ENCODE assay signal across 18 cellular contexts in the genomic region with DNA sequence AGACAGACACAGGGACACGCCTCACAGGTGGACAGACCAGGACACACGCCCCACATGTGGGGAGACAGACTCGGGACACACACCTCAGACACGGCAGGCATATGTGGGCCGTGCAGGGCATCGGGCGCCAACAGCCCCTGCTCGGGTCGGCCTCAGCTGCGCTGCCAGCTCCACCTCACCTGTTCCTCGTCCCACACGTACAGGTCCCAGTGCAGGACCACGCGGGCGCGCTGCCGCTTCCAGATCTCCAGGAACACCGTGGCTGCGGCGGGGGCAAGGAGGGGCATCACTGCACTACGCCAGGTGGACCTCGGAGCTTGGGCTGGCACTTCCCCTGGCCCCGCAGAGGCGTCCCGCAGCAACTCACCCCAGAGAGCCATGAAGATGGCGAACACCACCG. TPM values are rescaled to one million over a fixed set of nuclear protein-coding genes. Genes with fewer than 3 reads are reported as not detected.
DNase-seq lines count a peak whose midpoint lies in the region; ATAC-seq, FAIRE-seq and TF ChIP-seq lines count a peak whose summit lies in the region.
"Had no signal": no experiment of that assay in that cellular context is flagged by ENCODE, and none has a peak within 500 bp of the region (broad histone marks: within the 10 kb centered on the region; RNA-seq: fewer than 3 reads in every experiment).

No MANE protein-coding gene starts in this region.

- ATAC-seq in left cardiac atrium: no peak
- ATAC-seq in K562: no peak
- ATAC-seq in stimulated activated effector memory CD8-positive, alpha-beta T cell treated with anti-CD3 and anti-CD28 coated beads, Interleukin-12 subunit alpha, Interleukin-12 subunit beta, amount 100 ng/mL, for 72 hours: peak; percentile 18

- no peak for FAIRE-seq in K562 (lab: Jason Lieb, UNC)

- H3K18ac ChIP-seq in mesenchymal stem cell (ENCODE audit: low read depth in 1 of 2, low read length in 2 of 2): no peak overlapping the region

- no peaks in the 10 kb centered on the region for H3K9me1 ChIP-seq in K562 (ENCODE audit: control insufficient read depth, insufficient read depth, low read length)

- H3K4me1 ChIP-seq in right atrium auricular region (no peaks in the 10 kb centered on the region), K562 (replicated peaks in 1 of 2; ENCODE audit: control insufficient read depth in 2 of 2, insufficient read depth in 2 of 2, low read length in 2 of 2) (peaks cover 0 to 38% of the 10 kb centered on the region in 2 experiments; a peak in 2 of 5 replicates), mesenchymal stem cell (ENCODE audit: control insufficient read depth, insufficient read depth, low read depth, low read length) (peaks cover 4% of the 10 kb centered on the region), OCI-LY7 (ENCODE audit: insufficient read depth, low read length, poor library complexity, severe bottlenecking) (no peaks in the 10 kb centered on the region)
- H3K4me1 ChIP-seq: BE2C had no signal

- TF ChIP-seq POLR2A in K562 (conservative IDR thresholded peaks at IDR 0.05): no peak

- no peak overlapping the region for H3K27ac ChIP-seq in right atrium auricular region
- H3K27ac ChIP-seq in K562 (ENCODE audit: extremely low read depth, low read depth, low read length): no peak overlapping the region
- H3K27ac ChIP-seq in mesenchymal stem cell (ENCODE audit: low read length, poor library complexity, severe bottlenecking): no peak overlapping the region
- no peak overlapping the region for H3K27ac ChIP-seq in OCI-LY7 (ENCODE audit: low read depth, low read length, poor library complexity, severe bottlenecking)
- H3K27ac ChIP-seq: RWPE1 had no signal

- H3K36me3 Mint-ChIP-seq in stimulated activated effector memory CD8-positive, alpha-beta T cell treated with anti-CD3 and anti-CD28 coated beads, Interleukin-12 subunit alpha, Interleukin-12 subunit beta, amount 100 ng/mL, for 72 hours: peaks cover 4% of the 10 kb centered on the region

- H3K27me3 ChIP-seq in right atrium auricular region (no peaks in the 10 kb centered on the region), K562 (ENCODE audit: control insufficient read depth in 2 of 2, insufficient read depth in 2 of 2, low read length in 2 of 2) (no peaks in the 10 kb centered on the region), mesenchymal stem cell (ENCODE audit: control insufficient read depth in 1 of 2, insufficient read depth in 1 of 2, low read length in 2 of 2) (peaks cover 0 to 43% of the 10 kb centered on the region in 2 experiments)

- H3K79me1 ChIP-seq in mesenchymal stem cell (replicated peaks; ENCODE audit: low read length, poor library complexity, severe bottlenecking): no peaks in the 10 kb centered on the region

- no peak overlapping the region for H3K4ac ChIP-seq in mesenchymal stem cell (ENCODE audit: low read depth in 1 of 2, low read length in 2 of 2)

- no peak overlapping the region for H2AK5ac ChIP-seq in mesenchymal stem cell (ENCODE audit: low read length, severe bottlenecking)

- no peak overlapping the region for H2BK12ac ChIP-seq in mesenchymal stem cell (ENCODE audit: low read length in 2 of 2)

- no peak overlapping the region for H3K4me3 Mint-ChIP-seq in stimulated activated effector memory CD8-positive, alpha-beta T cell treated with anti-CD3 and anti-CD28 coated beads, Interleukin-12 subunit alpha, Interleukin-12 subunit beta, amount 100 ng/mL, for 72 hours
- H3K4me3 Mint-ChIP-seq: CD4-positive, CD25-positive, alpha-beta regulatory T cell; H9 had no signal

- no peak for TF ChIP-seq RAD21 in K562 (CRISPR knock-in tag; conservative IDR thresholded peaks at IDR 0.05 in 1 of 2, IDR thresholded peaks at IDR 0.05 in 1 of 2)

- H3K4me3 ChIP-seq in right atrium auricular region (no peak overlapping the region), K562 (no peak overlapping the region), mesenchymal stem cell (ENCODE audit: insufficient read depth in 1 of 2, low read depth in 1 of 2, low read length in 2 of 2) (no peak overlapping the region), OCI-LY7 (ENCODE audit: low read depth, low read length, poor library complexity, severe bottlenecking) (no peak overlapping the region)

- POLR2A ChIA-PET in K562 (lab: Yijun Ruan, JAX): interaction anchor here (0.7 kb wide), 1 partner anchor 585 kb away, joined by 3 read pairs; no protein-coding TSS in a partner anchor
- POLR2A ChIA-PET in OCI-LY7 (lab: Charles Lee): no interaction called here

- H3K14ac ChIP-seq in mesenchymal stem cell (ENCODE audit: low read length in 2 of 2): no peak overlapping the region

- no peaks in the 10 kb centered on the region for H3K4me1 Mint-ChIP-seq in stimulated activated effector memory CD8-positive, alpha-beta T cell treated with anti-CD3 and anti-CD28 coated beads, Interleukin-12 subunit alpha, Interleukin-12 subunit beta, amount 100 ng/mL, for 72 hours

- CTCF ChIA-PET in K562 (lab: Yijun Ruan, JAX; ENCODE audit: low intra/inter-chr PET ratio) (no interaction called here), OCI-LY7 (lab: Charles Lee; ENCODE audit: unreplicated experiment) (no interaction called here)

- H4K8ac ChIP-seq in mesenchymal stem cell (ENCODE audit: low read length): no peak overlapping the region

- TF ChIP-seq EP300 in K562 (IDR thresholded peaks at IDR 0.05; ENCODE audit: low read length): no peak

- no peak overlapping the region for H3K27ac Mint-ChIP-seq in stimulated activated effector memory CD8-positive, alpha-beta T cell treated with anti-CD3 and anti-CD28 coated beads, Interleukin-12 subunit alpha, Interleukin-12 subunit beta, amount 100 ng/mL, for 72 hours

- no peaks in the 10 kb centered on the region for H3K9me2 ChIP-seq in OCI-LY7 (ENCODE audit: insufficient read depth, low read length)

- peak overlapping the region; percentile 80 for H2BK15ac ChIP-seq in mesenchymal stem cell (ENCODE audit: low read depth, poor library complexity, severe bottlenecking)

- H2AFZ ChIP-seq in K562 (ENCODE audit: low read depth, low read length) (no peak overlapping the region), mesenchymal stem cell (ENCODE audit: low read depth, low read length) (no peak overlapping the region), OCI-LY7 (ENCODE audit: low read length) (no peak overlapping the region)

- H3K4me2 ChIP-seq in K562 (ENCODE audit: insufficient read depth, low read length) (no peak overlapping the region), mesenchymal stem cell (ENCODE audit: low read length, poor library complexity, severe bottlenecking) (no peak overlapping the region), OCI-LY7 (ENCODE audit: low read length) (no peak overlapping the region)

- H3K23ac ChIP-seq in mesenchymal stem cell (ENCODE audit: low read length in 2 of 2): no peak overlapping the region

- BruUV-seq in K562 (replicated peaks; lab: Mats Ljungman, UMichigan) (no TSS peak), OCI-LY7 (replicated peaks; lab: Mats Ljungman, UMichigan) (no TSS peak)

- H3K36me3 ChIP-seq in right atrium auricular region: no peaks in the 10 kb centered on the region
- H3K36me3 ChIP-seq in K562 (ENCODE audit: control insufficient read depth, insufficient read depth, low read length): no peaks in the 10 kb centered on the region
- no peaks in the 10 kb centered on the region for H3K36me3 ChIP-seq in mesenchymal stem cell (ENCODE audit: control insufficient read depth in 1 of 2, insufficient read depth in 2 of 2, low read depth in 1 of 2, low read length in 2 of 2)
- H3K36me3 ChIP-seq in OCI-LY7 (ENCODE audit: insufficient read depth, low read length): no peaks in the 10 kb centered on the region
- H3K36me3 ChIP-seq: BE2C had no signal

- H3K79me2 ChIP-seq in K562 (ENCODE audit: control insufficient read depth, insufficient read depth, low read length): no peaks in the 10 kb centered on the region
- no peaks in the 10 kb centered on the region for H3K79me2 ChIP-seq in OCI-LY7 (ENCODE audit: insufficient read depth, low read depth, low read length)

- H2BK120ac ChIP-seq in mesenchymal stem cell (ENCODE audit: low read depth, low read length): no peak overlapping the region

- H4K91ac ChIP-seq in mesenchymal stem cell (ENCODE audit: low read length): no peak overlapping the region

- H3K9me3 Mint-ChIP-seq in stimulated activated effector memory CD8-positive, alpha-beta T cell treated with anti-CD3 and anti-CD28 coated beads, Interleukin-12 subunit alpha, Interleukin-12 subunit beta, amount 100 ng/mL, for 72 hours: peaks cover 2% of the 10 kb centered on the region
- H3K9me3 Mint-ChIP-seq: H9 had no signal

- peak; percentile 15 for DNase-seq in left cardiac atrium
- DNase-seq in right atrium auricular region (ENCODE audit: low spot score): no peak
- no peak for DNase-seq in K562 (ENCODE audit: extremely low read depth in 1 of 4, low spot score in 3 of 4)
- no peak for DNase-seq in mesenchymal stem cell
- DNase-seq in stimulated activated effector memory CD8-positive, alpha-beta T cell treated with anti-CD3 and anti-CD28 coated beads, Interleukin-12 subunit alpha, Interleukin-12 subunit beta, amount 100 ng/mL, for 72 hours (ENCODE audit: low spot score in 2 of 2): no peak
- DNase-seq in OCI-LY7 (ENCODE audit: low spot score): no peak
- DNase-seq in NCI-H2029 treated with DMSO at 0.1 percent for 48 hours (lab: John Stamatoyannopoulos, UW): no peak
- DNase-seq: CD4-positive, CD25-positive, alpha-beta regulatory T cell; DMS79 treated with DMSO at 0.1 percent for 48 hours; H9; KG1; NCI-H1092; NCI-H1436; NCI-H187 treated with DMSO at 0.1 percent for 48 hours had no signal

- H4K20me1 ChIP-seq in K562 (replicated peaks; ENCODE audit: control insufficient read depth, insufficient read depth, low read length) (no peaks in the 10 kb centered on the region), OCI-LY7 (ENCODE audit: insufficient read depth, low read length) (no peaks in the 10 kb centered on the region)

- no peak overlapping the region for H2BK5ac ChIP-seq in mesenchymal stem cell (ENCODE audit: low read depth, low read length, poor library complexity, severe bottlenecking)

- TF ChIP-seq CTCF in right atrium auricular region (IDR thresholded peaks at IDR 0.05) (no peak), K562 (IDR thresholded peaks at IDR 0.05 in 2 of 3, conservative IDR thresholded peaks at IDR 0.05 in 1 of 3; ENCODE audit: insufficient read depth in 2 of 3, low read depth in 1 of 3, low read length in 3 of 3) (no peak), OCI-LY7 (conservative IDR thresholded peaks at IDR 0.05; ENCODE audit: low read length) (no peak)

- H3K9me3 ChIP-seq in right atrium auricular region: peaks cover 0 to 4% of the 10 kb centered on the region in 2 donors
- no peaks in the 10 kb centered on the region for H3K9me3 ChIP-seq in K562 (replicated peaks; ENCODE audit: control insufficient read depth, insufficient read depth, low read depth, low read length)
- H3K9me3 ChIP-seq in mesenchymal stem cell (ENCODE audit: control insufficient read depth, low read length): no peaks in the 10 kb centered on the region
- no peaks in the 10 kb centered on the region for H3K9me3 ChIP-seq in OCI-LY7 (ENCODE audit: low read length)
- H3K9me3 ChIP-seq: BE2C had no signal

- 77% methylated on average over 13 of the region's 27 CpGs for WGBS in K562 (ENCODE audit: insufficient coverage, low coverage, missing lambda C conversion rate)
- WGBS in mesenchymal stem cell: 92% methylated on average over 27 of the region's 27 CpGs

- in situ Hi-C loops in K562 (cut with MboI): no loop called here

- intact Hi-C loops in left cardiac atrium (cut with DNase I) (no loop called here), K562 (cut with micrococcal nuclease) (no loop called here), OCI-LY7 (cut with micrococcal nuclease; ENCODE audit: unreplicated experiment) (no loop called here)

- H3K9ac ChIP-seq in K562 (ENCODE audit: insufficient read depth in 1 of 2, low read depth in 2 of 2, low read length in 2 of 2): no peak overlapping the region
- no peak overlapping the region for H3K9ac ChIP-seq in mesenchymal stem cell (ENCODE audit: low read length)

RNA-seq across cellular contexts. Expression of gene ANO9, which starts 12.4 kb away (rescaled TPM):
- total RNA-seq in left cardiac atrium (1 to 10 TPM in 1 of 2 donors, under 1 TPM in 1; 0.55 to 1.6 TPM), right atrium auricular region (under 1 TPM; 0.11 to 0.75 TPM), K562 (2014; rRNA removed) (4.9 and 5.1 TPM in 2 replicates), K562 (2014; rRNA removed; fragmentation: Illumina TruSeq; extraction: Trizol) (1.0 and 1.1 TPM in 2 replicates), K562 (2015; rRNA removed; fragmentation: Illumina TruSeq; extraction: Trizol) (3.8 TPM in 2 replicates), K562 (2021) (9.3 and 14.5 TPM in 2 replicates), OCI-LY7 (2022) (27.6 and 28.2 TPM in 2 replicates)
- total RNA-seq in K562 (2011; cell fraction: chromatin; rRNA removed; ENCODE audit: low replicate concordance): 28.4 and 83.6 TPM in 2 replicates
- 54.4 and 56.8 TPM in 2 replicates for total RNA-seq in K562 (2011; cell fraction: nucleolus; rRNA removed)
- total RNA-seq in K562 (2011; cell fraction: nucleoplasm; rRNA removed): 33.9 and 40.5 TPM in 2 replicates
- polyA plus RNA-seq in K562 (2011; rRNA removed) (5.4 and 19.1 TPM in 2 replicates), K562 (2014; fragmentation: Illumina TruSeq; extraction: Trizol) (4.5 and 5.5 TPM in 2 replicates), K562 (2014; fragmentation: Nextera tagmentation; extraction: Ambion mirVana) (under 1 TPM; 0.20 to 0.27 TPM), K562 (2014; rRNA removed) (10.7 and 10.8 TPM in 2 replicates)
- 4.1 and 4.3 TPM in 2 replicates for polyA plus RNA-seq in K562 (2011; cell fraction: cytosol; rRNA removed)
- polyA plus RNA-seq in K562 (2011; cell fraction: nucleus; rRNA removed): 179 and 200 TPM in 2 replicates
- 11.4 and 33.5 TPM in 2 replicates for polyA plus RNA-seq in K562 (2012)
- polyA minus RNA-seq in K562 (2011; rRNA and poly(A)+ RNA removed): 1.3 and 1.4 TPM in 2 replicates
- 2.9 and 3.2 TPM in 2 replicates for polyA minus RNA-seq in K562 (2011; cell fraction: cytosol; rRNA and poly(A)+ RNA removed)
- polyA minus RNA-seq in K562 (2011; cell fraction: nucleus; rRNA and poly(A)+ RNA removed): 19.4 and 27.1 TPM in 2 replicates
- not detected for polyA plus RNA-seq in mesenchymal stem cell (2013, experiment 1 of 2)
- polyA plus RNA-seq in mesenchymal stem cell (2013, experiment 2 of 2): 0.01 TPM
- total RNA-seq in OCI-LY7 (2014; rRNA removed; shearing (Covaris generic)): 22.2 and 25.7 TPM in 2 replicates
- total RNA-seq: A673, HT1080 had no signal

RNA-seq across cellular contexts. Expression of gene SIGIRR, which starts 14.6 kb away (rescaled TPM):
- total RNA-seq in left cardiac atrium (10 to 100 TPM; 35.4 to 36.7 TPM), right atrium auricular region (10 to 100 TPM; 26.6 to 33.3 TPM), K562 (2014; rRNA removed) (109 and 114 TPM in 2 replicates), K562 (2014; rRNA removed; fragmentation: Illumina TruSeq; extraction: Trizol) (6.0 and 7.2 TPM in 2 replicates), K562 (2015; rRNA removed; fragmentation: Illumina TruSeq; extraction: Trizol) (50.6 and 51.6 TPM in 2 replicates), K562 (2021) (83.1 and 93.8 TPM in 2 replicates), OCI-LY7 (2022) (25.3 and 29.2 TPM in 2 replicates)
- 8.7 and 27.6 TPM in 2 replicates for total RNA-seq in K562 (2011; cell fraction: chromatin; rRNA removed; ENCODE audit: low replicate concordance)
- total RNA-seq in K562 (2011; cell fraction: nucleolus; rRNA removed): 50.7 and 50.9 TPM in 2 replicates
- 15.8 and 24.1 TPM in 2 replicates for total RNA-seq in K562 (2011; cell fraction: nucleoplasm; rRNA removed)
- polyA plus RNA-seq in K562 (2011; rRNA removed) (22.5 and 25.0 TPM in 2 replicates), K562 (2014; fragmentation: Illumina TruSeq; extraction: Trizol) (14.8 and 46.2 TPM in 2 replicates), K562 (2014; fragmentation: Nextera tagmentation; extraction: Ambion mirVana) (10 to 100 TPM in 1 of 2 experiments, 1 to 10 TPM in 1; 6.3 to 13.3 TPM), K562 (2014; rRNA removed) (92.4 and 133 TPM in 2 replicates)
- polyA plus RNA-seq in K562 (2011; cell fraction: cytosol; rRNA removed): 41.4 and 135 TPM in 2 replicates
- 81.1 and 118 TPM in 2 replicates for polyA plus RNA-seq in K562 (2011; cell fraction: nucleus; rRNA removed)
- 55.3 and 81.1 TPM in 2 replicates for polyA plus RNA-seq in K562 (2012)
- 1.1 and 2.3 TPM in 2 replicates for polyA minus RNA-seq in K562 (2011; rRNA and poly(A)+ RNA removed)
- 12.4 and 13.7 TPM in 2 replicates for polyA minus RNA-seq in K562 (2011; cell fraction: cytosol; rRNA and poly(A)+ RNA removed)
- 11.0 and 11.7 TPM in 2 replicates for polyA minus RNA-seq in K562 (2011; cell fraction: nucleus; rRNA and poly(A)+ RNA removed)
- polyA plus RNA-seq in mesenchymal stem cell (2013, experiment 1 of 2): 36.5 TPM
- polyA plus RNA-seq in mesenchymal stem cell (2013, experiment 2 of 2): 37.3 TPM
- 36.9 and 57.2 TPM in 2 replicates for total RNA-seq in OCI-LY7 (2014; rRNA removed; shearing (Covaris generic))

RNA-seq across cellular contexts. Expression of gene PTDSS2, which starts 20.7 kb away (rescaled TPM):
- total RNA-seq in left cardiac atrium: 10 to 100 TPM; 21.5 to 26.5 TPM
- 10 to 100 TPM; 26.8 to 32.5 TPM for total RNA-seq in right atrium auricular region
- 105 and 295 TPM in 2 replicates for total RNA-seq in K562 (2011; cell fraction: chromatin; rRNA removed; ENCODE audit: low replicate concordance)
- total RNA-seq in K562 (2011; cell fraction: nucleolus; rRNA removed): 221 and 222 TPM in 2 replicates
- total RNA-seq in K562 (2011; cell fraction: nucleoplasm; rRNA removed): 123 and 136 TPM in 2 replicates
- total RNA-seq in K562 (2014; rRNA removed): 42.4 and 61.4 TPM in 2 replicates
- total RNA-seq in K562 (2014; rRNA removed; fragmentation: Illumina TruSeq; extraction: Trizol): 7.7 and 10.3 TPM in 2 replicates
- 17.2 and 19.2 TPM in 2 replicates for total RNA-seq in K562 (2015; rRNA removed; fragmentation: Illumina TruSeq; extraction: Trizol)
- 51.4 and 53.9 TPM in 2 replicates for total RNA-seq in K562 (2021)
- 22.4 and 36.2 TPM in 2 replicates for polyA plus RNA-seq in K562 (2011; rRNA removed)
- 31.4 and 55.2 TPM in 2 replicates for polyA plus RNA-seq in K562 (2011; cell fraction: cytosol; rRNA removed)
- polyA plus RNA-seq in K562 (2011; cell fraction: nucleus; rRNA removed): 204 and 221 TPM in 2 replicates
- 33.8 and 52.0 TPM in 2 replicates for polyA plus RNA-seq in K562 (2012)
- 16.9 and 25.2 TPM in 2 replicates for polyA plus RNA-seq in K562 (2014; fragmentation: Illumina TruSeq; extraction: Trizol)
- polyA plus RNA-seq in K562 (2014; fragmentation: Nextera tagmentation; extraction: Ambion mirVana): 1 to 10 TPM in 1 of 2 experiments, under 1 TPM in 1; 0.45 to 1.1 TPM
- 36.8 and 38.3 TPM in 2 replicates for polyA plus RNA-seq in K562 (2014; rRNA removed)
- 21.0 and 25.3 TPM in 2 replicates for polyA minus RNA-seq in K562 (2011; rRNA and poly(A)+ RNA removed)
- 26.6 and 30.7 TPM in 2 replicates for polyA minus RNA-seq in K562 (2011; cell fraction: cytosol; rRNA and poly(A)+ RNA removed)
- 37.0 and 51.1 TPM in 2 replicates for polyA minus RNA-seq in K562 (2011; cell fraction: nucleus; rRNA and poly(A)+ RNA removed)
- polyA plus RNA-seq in mesenchymal stem cell (2013, experiment 1 of 2): 25.0 TPM
- polyA plus RNA-seq in mesenchymal stem cell (2013, experiment 2 of 2): 26.7 TPM
- total RNA-seq in OCI-LY7 (2014; rRNA removed; shearing (Covaris generic)): 19.6 and 27.8 TPM in 2 replicates
- 30.3 and 32.7 TPM in 2 replicates for total RNA-seq in OCI-LY7 (2022)

RNA-seq across cellular contexts. Expression of gene PKP3, which starts 35.4 kb away (rescaled TPM):
- total RNA-seq in left cardiac atrium (under 1 TPM; 0.52 to 0.68 TPM), right atrium auricular region (1 to 10 TPM in 1 of 2 donors, under 1 TPM in 1; 0.43 to 1.0 TPM), K562 (2014; rRNA removed) (99.7 and 122 TPM in 2 replicates), K562 (2014; rRNA removed; fragmentation: Illumina TruSeq; extraction: Trizol) (11.2 and 14.9 TPM in 2 replicates), K562 (2015; rRNA removed; fragmentation: Illumina TruSeq; extraction: Trizol) (30.7 and 36.6 TPM in 2 replicates), K562 (2021) (102 and 110 TPM in 2 replicates), OCI-LY7 (2022) (not detected in 2 replicates)
- 29.8 and 101 TPM in 2 replicates for total RNA-seq in K562 (2011; cell fraction: chromatin; rRNA removed; ENCODE audit: low replicate concordance)
- total RNA-seq in K562 (2011; cell fraction: nucleolus; rRNA removed): 77.2 and 90.9 TPM in 2 replicates
- 38.5 and 42.2 TPM in 2 replicates for total RNA-seq in K562 (2011; cell fraction: nucleoplasm; rRNA removed)
- polyA plus RNA-seq in K562 (2011; rRNA removed) (45.4 and 47.8 TPM in 2 replicates), K562 (2014; fragmentation: Illumina TruSeq; extraction: Trizol) (26.9 and 39.7 TPM in 2 replicates), K562 (2014; fragmentation: Nextera tagmentation; extraction: Ambion mirVana) (under 1 TPM; 0.11 to 0.45 TPM), K562 (2014; rRNA removed) (73.9 and 78.9 TPM in 2 replicates)
- polyA plus RNA-seq in K562 (2011; cell fraction: cytosol; rRNA removed): 40.1 and 126 TPM in 2 replicates
- 77.2 and 108 TPM in 2 replicates for polyA plus RNA-seq in K562 (2011; cell fraction: nucleus; rRNA removed)
- polyA plus RNA-seq in K562 (2012): 49.0 and 59.2 TPM in 2 replicates
- polyA minus RNA-seq in K562 (2011; rRNA and poly(A)+ RNA removed): 8.3 and 21.7 TPM in 2 replicates
- 71.3 and 72.2 TPM in 2 replicates for polyA minus RNA-seq in K562 (2011; cell fraction: cytosol; rRNA and poly(A)+ RNA removed)
- polyA minus RNA-seq in K562 (2011; cell fraction: nucleus; rRNA and poly(A)+ RNA removed): 28.1 and 30.5 TPM in 2 replicates
- polyA plus RNA-seq in mesenchymal stem cell (2013, experiment 1 of 2): 2.0 TPM
- polyA plus RNA-seq in mesenchymal stem cell (2013, experiment 2 of 2): 1.4 TPM
- total RNA-seq in OCI-LY7 (2014; rRNA removed; shearing (Covaris generic)): not detected in 2 replicates
- total RNA-seq: A673 had no signal
